ENCODE assay signal across 20 cellular contexts in the genomic region with DNA sequence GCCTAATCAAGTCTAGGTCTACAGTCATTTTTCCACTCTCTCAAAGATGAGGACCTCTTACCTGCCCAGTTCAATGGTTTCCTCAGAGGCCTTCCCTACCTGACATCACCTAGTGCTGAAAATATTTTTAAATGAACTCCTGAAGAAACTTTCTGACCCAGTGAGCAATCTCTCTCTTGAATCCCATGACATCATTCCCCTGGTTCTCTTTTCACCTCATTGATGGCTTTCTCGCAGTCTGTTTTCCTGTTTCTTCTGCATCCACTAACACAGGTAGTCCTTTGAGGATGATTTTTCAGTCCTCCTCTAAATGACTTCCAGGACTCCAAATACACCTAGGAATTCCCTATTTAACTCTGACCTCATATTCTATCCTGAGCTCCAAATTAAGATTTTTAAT. TPM values are rescaled to one million over a fixed set of nuclear protein-coding genes. Genes with fewer than 3 reads are reported as not detected.
A peak's percentile ranks its signal among the peaks of the same experiment; 100 is the strongest.
DNase-seq lines count a peak whose midpoint lies in the region; ATAC-seq, FAIRE-seq and TF ChIP-seq lines count a peak whose summit lies in the region.
"Had no signal": no experiment of that assay in that cellular context is flagged by ENCODE, and none has a peak within 500 bp of the region (broad histone marks: within the 10 kb centered on the region; RNA-seq: fewer than 3 reads in every experiment).

No MANE protein-coding gene starts in this region.

- H3K36me3 Mint-ChIP-seq in T-helper 2 cell treated with Interferon-gamma antibody and Interleukin-4, amounts not matched to agents 5 μg/mL and 100 μg/mL, for 36 hours (ENCODE audit: low read depth): peaks cover 2% of the 10 kb centered on the region

- DNase-seq in GM12878 (ENCODE audit: low read depth, low spot score) (no peak), islet precursor cell (peak; percentile 7)
- DNase-seq in stimulated activated naive CD8-positive, alpha-beta T cell treated with anti-CD3 and anti-CD28 coated beads, Interleukin-15, amount 100 ng/mL, for 72 hours: no peak
- DNase-seq in T-helper 2 cell treated with Interferon-gamma antibody and Interleukin-4, amounts not matched to agents 5 μg/mL and 100 μg/mL, for 36 hours (ENCODE audit: low spot score): no peak
- DNase-seq: ACHN; BE2C; C1 segment of cervical spinal cord; Caco-2; CD4-positive, alpha-beta T cell; HCEC 1CT; HFFc6 had no signal

- no peak for TF ChIP-seq EP300 in GM12878 (IDR thresholded peaks at IDR 0.05; ENCODE audit: borderline replicate concordance in 1 of 2, control insufficient read depth in 1 of 2, low read depth in 2 of 2, low read length in 2 of 2)

- H3K36me3 ChIP-seq in HEK293 (ENCODE audit: control insufficient read depth in 2 of 2, insufficient read depth in 1 of 2, low read length in 2 of 2): no peaks in the 10 kb centered on the region
- H3K36me3 ChIP-seq in GM12878 (ENCODE audit: control insufficient read depth in 2 of 2, insufficient read depth in 2 of 2, low read length in 1 of 2): no peaks in the 10 kb centered on the region
- H3K36me3 ChIP-seq in skeletal muscle tissue (ENCODE audit: control insufficient read depth in 3 of 3, insufficient read depth in 3 of 3, low read length in 3 of 3): no peaks in the 10 kb centered on the region
- H3K36me3 ChIP-seq: BE2C had no signal

- CTCF ChIA-PET in HEK293 (lab: Yijun Ruan, JAX) (no interaction called here), GM12878 (lab: Yijun Ruan, JAX) (no interaction called here)

- no peak for TF ChIP-seq CTCF in HEK293 (tag by site-specific recombination; IDR thresholded peaks at IDR 0.05)
- TF ChIP-seq CTCF in GM12878 (IDR thresholded peaks at IDR 0.05 in 2 of 3, conservative IDR thresholded peaks at IDR 0.05 in 1 of 3; ENCODE audit: control insufficient read depth in 2 of 3, extremely low read depth in 1 of 3, insufficient read depth in 1 of 3, low read depth in 3 of 3, low read length in 3 of 3): no peak

- in situ Hi-C loops in GM12878 (cut with MboI): no loop called here

- H4K20me1 ChIP-seq in GM12878 (ENCODE audit: control insufficient read depth, insufficient read depth): no peaks in the 10 kb centered on the region

- H3K79me2 ChIP-seq in GM12878 (ENCODE audit: control insufficient read depth, insufficient read depth, low read length): no peaks in the 10 kb centered on the region

- RAD21 ChIA-PET in GM12878 (lab: Charles Lee; ENCODE audit: unreplicated experiment): no interaction called here

- no peak overlapping the region for H3K4me3 Mint-ChIP-seq in stimulated activated naive CD8-positive, alpha-beta T cell treated with anti-CD3 and anti-CD28 coated beads, Interleukin-15, amount 100 ng/mL, for 72 hours
- H3K4me3 Mint-ChIP-seq in T-helper 2 cell treated with Interferon-gamma antibody and Interleukin-4, amounts not matched to agents 5 μg/mL and 100 μg/mL, for 36 hours: no peak overlapping the region
- H3K4me3 Mint-ChIP-seq: CD4-positive, alpha-beta T cell; GM23338; HFFc6 had no signal

- H3K4me1 ChIP-seq in HEK293 (ENCODE audit: control insufficient read depth, insufficient read depth, low read length) (no peaks in the 10 kb centered on the region), GM12878 (ENCODE audit: control insufficient read depth, insufficient read depth, low read length) (no peaks in the 10 kb centered on the region), skeletal muscle tissue (ENCODE audit: control insufficient read depth in 3 of 3, insufficient read depth in 3 of 3, low read length in 3 of 3) (peaks cover 11 to 29% (median 16%) of the 10 kb centered on the region in 3 donors)
- H3K4me1 ChIP-seq: BE2C, Caco-2 had no signal

- no peaks in the 10 kb centered on the region for H3K9me3 Mint-ChIP-seq in stimulated activated naive CD8-positive, alpha-beta T cell treated with anti-CD3 and anti-CD28 coated beads, Interleukin-15, amount 100 ng/mL, for 72 hours
- no peaks in the 10 kb centered on the region for H3K9me3 Mint-ChIP-seq in T-helper 2 cell treated with Interferon-gamma antibody and Interleukin-4, amounts not matched to agents 5 μg/mL and 100 μg/mL, for 36 hours
- H3K9me3 Mint-ChIP-seq: CD4-positive, alpha-beta T cell; HFFc6 had no signal

- H3K4me2 ChIP-seq in GM12878 (ENCODE audit: control insufficient read depth, insufficient read depth): no peak overlapping the region
- H3K4me2 ChIP-seq: GM23338 had no signal

- 100% methylated on average over 1 of the region's 1 CpG for WGBS in GM12878 (ENCODE audit: insufficient coverage, insufficient replicate concordance, low lambda C conversion rate, missing lambda C conversion rate)

- H3K9me3 ChIP-seq in HEK293 (ENCODE audit: control insufficient read depth, insufficient read depth, low read depth, low read length): no peaks in the 10 kb centered on the region
- no peaks in the 10 kb centered on the region for H3K9me3 ChIP-seq in GM12878 (replicated peaks; ENCODE audit: control insufficient read depth, insufficient read depth, low read length)
- H3K9me3 ChIP-seq in skeletal muscle tissue (ENCODE audit: control insufficient read depth in 3 of 3, low read length in 3 of 3): no peaks in the 10 kb centered on the region
- H3K9me3 ChIP-seq: BE2C, Caco-2 had no signal

- no peaks in the 10 kb centered on the region for H3K27me3 Mint-ChIP-seq in stimulated activated naive CD8-positive, alpha-beta T cell treated with anti-CD3 and anti-CD28 coated beads, Interleukin-15, amount 100 ng/mL, for 72 hours
- H3K27me3 Mint-ChIP-seq in T-helper 2 cell treated with Interferon-gamma antibody and Interleukin-4, amounts not matched to agents 5 μg/mL and 100 μg/mL, for 36 hours (ENCODE audit: low read depth): no peaks in the 10 kb centered on the region
- H3K27me3 Mint-ChIP-seq: CD4-positive, alpha-beta T cell had no signal

- H3K27me3 ChIP-seq in GM12878 (replicated peaks in 1 of 2; ENCODE audit: control insufficient read depth in 2 of 2, insufficient read depth in 2 of 2, low read length in 1 of 2) (no peaks in the 10 kb centered on the region), skeletal muscle tissue (ENCODE audit: control insufficient read depth in 3 of 3, insufficient read depth in 3 of 3, low read length in 3 of 3) (no peaks in the 10 kb centered on the region)
- H3K27me3 ChIP-seq: BE2C had no signal

- TF ChIP-seq RAD21 in GM12878 (IDR thresholded peaks at IDR 0.05; ENCODE audit: insufficient read depth, low read depth, low read length): no peak

- no peak overlapping the region for H2AFZ ChIP-seq in GM12878 (ENCODE audit: control insufficient read depth, low read depth, low read length)
- H2AFZ ChIP-seq: GM23338 had no signal

- TF ChIP-seq POLR2A in GM12878 (IDR thresholded peaks at IDR 0.05; ENCODE audit: low read depth, low read length): no peak

- intact Hi-C loops in GM12878 (cut with micrococcal nuclease; ENCODE audit: unreplicated experiment): no loop called here

- no peak overlapping the region for H3K27ac Mint-ChIP-seq in stimulated activated naive CD8-positive, alpha-beta T cell treated with anti-CD3 and anti-CD28 coated beads, Interleukin-15, amount 100 ng/mL, for 72 hours
- no peak overlapping the region for H3K27ac Mint-ChIP-seq in T-helper 2 cell treated with Interferon-gamma antibody and Interleukin-4, amounts not matched to agents 5 μg/mL and 100 μg/mL, for 36 hours
- H3K27ac Mint-ChIP-seq: CD4-positive, alpha-beta T cell; GM23338; HFFc6 had no signal

- H3K9ac ChIP-seq in GM12878 (ENCODE audit: control insufficient read depth, insufficient read depth, low read length) (no peak overlapping the region), skeletal muscle tissue (ENCODE audit: low read depth in 1 of 3, low read length in 3 of 3) (no peak overlapping the region)

- SMC1A ChIA-PET in GM12878 (lab: Charles Lee; ENCODE audit: uncharacterized antibody, unreplicated experiment): no interaction called here

- FAIRE-seq in GM12878 (lab: Jason Lieb, UNC): no peak
- FAIRE-seq: A204.1, D721Med, G401.6, GM12892, H54 had no signal

- ATAC-seq in GM12878: no peak
- no peak for ATAC-seq in GM18502 (IDR thresholded peaks at IDR 0.05; ENCODE audit: poor library complexity, unreplicated experiment)
- no peak for ATAC-seq in stimulated activated naive CD8-positive, alpha-beta T cell treated with anti-CD3 and anti-CD28 coated beads, Interleukin-15, amount 100 ng/mL, for 72 hours
- ATAC-seq: GM23338 had no signal

- H3K4me1 Mint-ChIP-seq in stimulated activated naive CD8-positive, alpha-beta T cell treated with anti-CD3 and anti-CD28 coated beads, Interleukin-15, amount 100 ng/mL, for 72 hours: peaks cover 12% of the 10 kb centered on the region
- peaks cover 4% of the 10 kb centered on the region for H3K4me1 Mint-ChIP-seq in T-helper 2 cell treated with Interferon-gamma antibody and Interleukin-4, amounts not matched to agents 5 μg/mL and 100 μg/mL, for 36 hours (ENCODE audit: low read depth)

- H3K27ac ChIP-seq in HEK293 (ENCODE audit: extremely low read depth, low read depth, low read length) (no peak overlapping the region), GM12878 (ENCODE audit: control insufficient read depth, insufficient read depth) (no peak overlapping the region), skeletal muscle tissue (ENCODE audit: low read depth, low read length) (peak overlapping the region; percentile 82)

- no peak overlapping the region for H3K4me3 ChIP-seq in HEK293 (ENCODE audit: low read depth, low read length)
- H3K4me3 ChIP-seq in GM12878: no peak overlapping the region
- H3K4me3 ChIP-seq in skeletal muscle tissue (ENCODE audit: low read length in 3 of 3): no peak overlapping the region
- H3K4me3 ChIP-seq: GM23338 had no signal

- POLR2A ChIA-PET in HEK293 (lab: Yijun Ruan, JAX): no interaction called here
- POLR2A ChIA-PET in GM12878 (lab: Charles Lee): interaction anchor here (0.6 kb wide), 1 partner anchor 163 kb away, joined by 3 read pairs; no protein-coding TSS in a partner anchor

- BruUV-seq in GM12878 (replicated peaks; lab: Mats Ljungman, UMichigan): TSS peak; percentile 34

TF ChIP-seq in GM12878, 131 proteins besides CTCF, POLR2A, EP300 and RAD21 (continues in another document):
- TF ChIP-seq SRF (IDR thresholded peaks at IDR 0.05; ENCODE audit: low read depth in 2 of 2, low read length in 2 of 2): no peak

RNA-seq across cellular contexts. Expression of gene SCAI, which starts 40.3 kb away (rescaled TPM):
- total RNA-seq in GM12878 (2013; cell fraction: nucleolus; rRNA removed): 93.9 and 95.0 TPM in 2 replicates
- total RNA-seq in GM12878 (2014; rRNA removed) (5.7 and 7.7 TPM in 2 replicates), GM12878 (2014; rRNA removed; fragmentation: Illumina TruSeq; extraction: Trizol) (5.6 and 7.2 TPM in 2 replicates), GM12878 (2021) (6.9 and 8.1 TPM in 2 replicates), skeletal muscle tissue (14.6 TPM)
- 1.9 TPM for polyA plus RNA-seq in GM12878 (2011; ENCODE audit: low read depth)
- polyA plus RNA-seq in GM12878 (2011; rRNA removed) (8.8 and 12.4 TPM in 2 replicates), GM12878 (2014; fragmentation: Illumina TruSeq; extraction: Trizol) (3.2 and 3.5 TPM in 2 replicates), GM12878 (2014; fragmentation: Nextera tagmentation; extraction: Ambion mirVana) (under 1 TPM; 0.52 to 0.82 TPM), GM12878 (2014; rRNA removed) (2.6 and 3.4 TPM in 2 replicates), GM12878 (2016; fragmentation: Nextera tagmentation; extraction: Ambion mirVana) (1 to 10 TPM; 4.9 to 5.3 TPM)
- 2.5 and 4.9 TPM in 2 replicates for polyA plus RNA-seq in GM12878 (2011; cell fraction: cytosol; rRNA removed)
- 6.6 and 8.1 TPM in 2 replicates for polyA plus RNA-seq in GM12878 (2011; cell fraction: nucleus; rRNA removed)
- 1.8 and 2.6 TPM in 2 replicates for polyA plus RNA-seq in GM12878 (2012)
- polyA minus RNA-seq in GM12878 (2011; rRNA and poly(A)+ RNA removed): 11.6 and 12.5 TPM in 2 replicates
- polyA minus RNA-seq in GM12878 (2011; cell fraction: cytosol; rRNA and poly(A)+ RNA removed): 6.5 and 7.6 TPM in 2 replicates
- 4.8 and 6.2 TPM in 2 replicates for polyA minus RNA-seq in GM12878 (2011; cell fraction: nucleus; rRNA and poly(A)+ RNA removed)

Comparison
In these comparisons a context has a peak if more than half of its experiments do, and no peak if none do; other contexts are left out.
1. Of the 9 proteins assayed by ChIP-seq in both HEK293 and GM12878: peak only in HEK293: ATF2; only in GM12878: none; in both: none; in neither: 8.